Comparison of ENCODE assay signal across 31 cellular contexts in the genomic region with DNA sequence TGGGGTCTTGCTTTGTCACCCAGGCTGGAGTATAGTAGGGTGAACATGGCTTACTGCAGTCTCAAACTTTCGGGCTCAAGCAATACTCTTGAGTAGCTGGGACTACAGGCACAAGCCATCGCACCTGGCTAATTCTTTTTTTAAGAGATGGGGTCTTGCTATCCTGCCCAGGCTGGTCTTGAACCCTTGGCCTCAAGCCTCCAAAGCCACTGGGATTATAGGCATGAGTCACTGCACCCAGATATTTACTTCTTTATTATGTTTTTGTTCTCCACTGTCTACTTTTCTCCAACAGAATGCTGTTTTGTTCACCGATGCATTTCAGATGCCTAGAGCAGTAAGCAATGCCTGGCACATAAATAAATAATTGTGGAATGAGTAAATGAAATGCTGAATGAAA.
DNase-seq lines count a peak whose midpoint lies in the region; ATAC-seq, FAIRE-seq and TF ChIP-seq lines count a peak whose summit lies in the region.
"Had no signal": no experiment of that assay in that cellular context is flagged by ENCODE, and none has a peak within 500 bp of the region (broad histone marks: within the 10 kb centered on the region; RNA-seq: fewer than 3 reads in every experiment).

No MANE protein-coding gene starts in this region.

- H2AFZ ChIP-seq in K562 (ENCODE audit: low read depth, low read length): 0 out of 2 replicates have a peak overlapping the region, but pooled peaks have one; percentile 20

- H3K36me3 ChIP-seq in HEK293 (ENCODE audit: control insufficient read depth in 2 of 2, insufficient read depth in 1 of 2, low read length in 2 of 2) (no peaks in the 10 kb centered on the region), K562 (ENCODE audit: control insufficient read depth, insufficient read depth, low read length) (no peaks in the 10 kb centered on the region)
- H3K36me3 ChIP-seq: BE2C; BLaER1; BLaER1 treated with 17β-estradiol and CSF1 and Interleukin-3, amounts not matched to agents 10 nM and 100 nM had no signal

- no peak for TF ChIP-seq CTCF in HEK293 (tag by site-specific recombination; IDR thresholded peaks at IDR 0.05)
- no peak for TF ChIP-seq CTCF in K562 (IDR thresholded peaks at IDR 0.05 in 2 of 3, conservative IDR thresholded peaks at IDR 0.05 in 1 of 3; ENCODE audit: insufficient read depth in 2 of 3, low read depth in 1 of 3, low read length in 3 of 3)
- TF ChIP-seq CTCF in omental fat pad (IDR thresholded peaks at IDR 0.05): no peak

- no peak for ATAC-seq in K562
- ATAC-seq in omental fat pad (ENCODE audit: low FRiP score): no peak
- ATAC-seq: A549; CD8-positive, alpha-beta T cell had no signal

- H4K20me1 ChIP-seq in K562 (replicated peaks; ENCODE audit: control insufficient read depth, insufficient read depth, low read length): no peaks in the 10 kb centered on the region
- H4K20me1 ChIP-seq: BLaER1; BLaER1 treated with 17β-estradiol and CSF1 and Interleukin-3, amounts not matched to agents 10 nM and 100 nM had no signal

- no peak for TF ChIP-seq EP300 in K562 (IDR thresholded peaks at IDR 0.05; ENCODE audit: low read length)

- FAIRE-seq in K562 (lab: Jason Lieb, UNC): no peak
- FAIRE-seq: A204.1, A549, D721Med had no signal

- H3K4me1 ChIP-seq in HEK293 (ENCODE audit: control insufficient read depth, insufficient read depth, low read length) (no peaks in the 10 kb centered on the region), K562 (replicated peaks in 1 of 2; ENCODE audit: control insufficient read depth in 2 of 2, insufficient read depth in 2 of 2, low read length in 2 of 2) (peaks cover 8 to 21% of the 10 kb centered on the region in 2 experiments; a peak in 4 of 5 replicates)
- H3K4me1 ChIP-seq: A549; BE2C; BLaER1; BLaER1 treated with 17β-estradiol and CSF1 and Interleukin-3, amounts not matched to agents 10 nM and 100 nM; Caco-2 had no signal

- H3K9ac ChIP-seq in K562 (ENCODE audit: insufficient read depth in 1 of 2, low read depth in 2 of 2, low read length in 2 of 2): no peak overlapping the region
- H3K9ac ChIP-seq: BLaER1; BLaER1 treated with 17β-estradiol and CSF1 and Interleukin-3, amounts not matched to agents 10 nM and 100 nM had no signal

- in situ Hi-C loops in K562 (cut with MboI): no loop called here

- H3K9me1 ChIP-seq in K562 (ENCODE audit: control insufficient read depth, insufficient read depth, low read length): no peaks in the 10 kb centered on the region

- H3K9me3 ChIP-seq in HEK293 (ENCODE audit: control insufficient read depth, insufficient read depth, low read depth, low read length) (no peaks in the 10 kb centered on the region), K562 (replicated peaks; ENCODE audit: control insufficient read depth, insufficient read depth, low read depth, low read length) (no peaks in the 10 kb centered on the region)
- H3K9me3 ChIP-seq: A549; BE2C; BLaER1; BLaER1 treated with 17β-estradiol and CSF1 and Interleukin-3, amounts not matched to agents 10 nM and 100 nM; Caco-2 had no signal

- 73% methylated on average over 3 of the region's 3 CpGs for WGBS in K562 (ENCODE audit: insufficient coverage, low coverage, missing lambda C conversion rate)

- CTCF ChIA-PET in HEK293 (lab: Yijun Ruan, JAX): no interaction called here
- CTCF ChIA-PET in K562 (lab: Yijun Ruan, JAX; ENCODE audit: low intra/inter-chr PET ratio): no interaction called here

- intact Hi-C loops in K562 (cut with micrococcal nuclease): no loop called here

- H3K4me3 ChIP-seq in HEK293 (ENCODE audit: low read depth, low read length): no peak overlapping the region
- no peak overlapping the region for H3K4me3 ChIP-seq in K562
- H3K4me3 ChIP-seq: A549; BLaER1; BLaER1 treated with 17β-estradiol and CSF1 and Interleukin-3, amounts not matched to agents 10 nM and 100 nM had no signal

- no peak for TF ChIP-seq POLR2A in K562 (conservative IDR thresholded peaks at IDR 0.05)

- no peaks in the 10 kb centered on the region for H3K27me3 ChIP-seq in K562 (ENCODE audit: control insufficient read depth in 2 of 2, insufficient read depth in 2 of 2, low read length in 2 of 2)
- H3K27me3 ChIP-seq: BE2C; BLaER1; BLaER1 treated with 17β-estradiol and CSF1 and Interleukin-3, amounts not matched to agents 10 nM and 100 nM had no signal

- BruUV-seq in K562 (replicated peaks; lab: Mats Ljungman, UMichigan): no TSS peak

- H3K27ac ChIP-seq in HEK293 (ENCODE audit: extremely low read depth, low read depth, low read length) (no peak overlapping the region), K562 (ENCODE audit: extremely low read depth, low read depth, low read length) (no peak overlapping the region)
- H3K27ac ChIP-seq: 22Rv1; A549; BLaER1; BLaER1 treated with 17β-estradiol and CSF1 and Interleukin-3, amounts not matched to agents 10 nM and 100 nM; C4-2B had no signal

- no peaks in the 10 kb centered on the region for H3K79me2 ChIP-seq in K562 (ENCODE audit: control insufficient read depth, insufficient read depth, low read length)

- POLR2A ChIA-PET in HEK293 (lab: Yijun Ruan, JAX): no interaction called here
- POLR2A ChIA-PET in K562 (lab: Yijun Ruan, JAX): interaction anchor here (1.1 to 1.3 kb wide), 2 partner anchors 9 to 80 kb away, joined by 4 read pairs; no protein-coding TSS in a partner anchor

- H3K4me2 ChIP-seq in K562 (ENCODE audit: insufficient read depth, low read length): no peak overlapping the region
- H3K4me2 ChIP-seq: A549; BLaER1; BLaER1 treated with 17β-estradiol and CSF1 and Interleukin-3, amounts not matched to agents 10 nM and 100 nM had no signal

- no peak for TF ChIP-seq RAD21 in K562 (CRISPR knock-in tag; conservative IDR thresholded peaks at IDR 0.05 in 1 of 2, IDR thresholded peaks at IDR 0.05 in 1 of 2)

- no peak for DNase-seq in K562 (ENCODE audit: extremely low read depth in 1 of 4, low spot score in 3 of 4)
- DNase-seq in omental fat pad (ENCODE audit: low spot score): no peak
- DNase-seq in HK-2 (ENCODE audit: unreplicated experiment): no peak
- DNase-seq: 8988T; ACHN; AML-193; BE2C; C1 segment of cervical spinal cord; Caco-2; Calu3; CD4-positive, alpha-beta memory T cell; CD4-positive, alpha-beta T cell; CD4-positive, CD25-positive, alpha-beta regulatory T cell; CD8-positive, alpha-beta memory T cell; CD8-positive, alpha-beta T cell; COR-L47; DMS 273 treated with DMSO at 0.1 percent for 48 hours; DMS153; DMS53; DMS79; DMS79 treated with DMSO at 0.1 percent for 48 hours; DND-41; EL had no signal

TF ChIP-seq in HEK293, 187 proteins besides CTCF, POLR2A, EP300 and RAD21:
- TF ChIP-seq ZNF121 (tag by site-specific recombination; IDR thresholded peaks at IDR 0.05): 0 out of 2 replicates have a peak, but pooled peaks have one; percentile 14
- no peak for TF ChIP-seq MZF1 (tag by site-specific recombination; IDR thresholded peaks at IDR 0.05; ENCODE audit: borderline replicate concordance)

TF ChIP-seq in K562, 482 proteins besides CTCF, POLR2A, EP300 and RAD21 (continues in another document):
- TF ChIP-seq HCFC1 (IDR thresholded peaks at IDR 0.05; ENCODE audit: low read depth, low read length): no peak
- TF ChIP-seq CBX5 (IDR thresholded peaks at IDR 0.05; ENCODE audit: borderline replicate concordance, low read depth): no peak
- TF ChIP-seq GTF2A2 (tag; IDR thresholded peaks at IDR 0.05): no peak
- no peak for TF ChIP-seq ZNF197 (CRISPR knock-in tag; IDR thresholded peaks at IDR 0.05; ENCODE audit: low read depth)
